9 cellular contexts compared by ENCODE assay signal in genomic region chr6:130628862-130629261, GRCh38.
"Had no signal": no experiment of that assay in that cellular context is flagged by ENCODE, and none has a peak within 500 bp of the region (broad histone marks: within the 10 kb centered on the region; RNA-seq: fewer than 3 reads in every experiment).

No MANE protein-coding gene starts in this region.

- DNase-seq: H9, HCEC 1CT, KBM-7 had no signal

- H3K27me3 Mint-ChIP-seq: IgD-negative memory B cell had no signal

- H3K4me2 ChIP-seq: GM23338, KMS-11 had no signal

- H3K4me3 Mint-ChIP-seq: GM23338, H9, IgD-negative memory B cell had no signal

- H3K9ac ChIP-seq: KMS-11 had no signal

- H3K27ac Mint-ChIP-seq: GM23338, H9, IgD-negative memory B cell had no signal

- H3K9me3 Mint-ChIP-seq: GM23338, IgD-negative memory B cell had no signal

- FAIRE-seq: H1, H54, HTR-8/SVneo had no signal

- H3K36me3 Mint-ChIP-seq: IgD-negative memory B cell had no signal

- H3K27ac ChIP-seq: KMS-11 had no signal

- H3K4me3 ChIP-seq: GM23338 had no signal

- H2AFZ ChIP-seq: GM23338 had no signal

- ATAC-seq: GM23338 had no signal

- H3K4me1 Mint-ChIP-seq: IgD-negative memory B cell had no signal
